ENCODE assay signal across 10 cellular contexts in the genomic region with DNA sequence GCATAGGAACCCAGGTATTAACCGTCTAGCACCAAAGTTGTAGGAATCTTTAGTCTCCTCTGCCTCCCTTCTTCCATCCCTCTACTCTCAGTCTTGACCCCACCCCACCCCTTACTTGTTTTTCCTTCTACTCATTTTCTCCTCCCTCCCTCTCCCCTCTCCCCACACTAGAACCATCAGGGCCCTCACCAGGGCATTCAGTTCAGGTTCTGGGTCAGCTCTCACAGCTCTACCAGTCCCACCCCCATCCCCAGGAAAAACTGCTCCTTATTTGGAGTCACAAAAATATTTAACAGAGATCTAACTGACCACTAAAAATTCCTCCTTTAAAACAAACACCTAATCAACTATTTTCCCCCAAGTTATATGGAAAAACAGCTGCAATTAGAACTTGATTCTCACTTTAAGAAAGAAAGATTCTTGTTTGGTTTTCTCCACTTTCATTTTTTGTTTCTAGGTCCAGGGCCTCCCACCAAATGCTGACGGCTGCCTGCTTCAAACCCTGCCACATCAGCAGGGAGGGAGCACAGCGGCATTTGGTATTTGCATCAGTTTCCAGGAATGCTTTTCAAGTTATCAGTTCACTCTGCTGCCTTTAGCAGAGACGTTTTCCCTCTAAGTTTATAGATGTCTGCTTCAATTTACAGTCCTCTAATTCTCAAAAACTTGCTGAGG. TPM values are rescaled to one million over a fixed set of nuclear protein-coding genes. Genes with fewer than 3 reads are reported as not detected.
A peak's percentile ranks its signal among the peaks of the same experiment; 100 is the strongest.
DNase-seq lines count a peak whose midpoint lies in the region; ATAC-seq, FAIRE-seq and TF ChIP-seq lines count a peak whose summit lies in the region.
"Had no signal": no experiment of that assay in that cellular context is flagged by ENCODE, and none has a peak within 500 bp of the region (broad histone marks: within the 10 kb centered on the region; RNA-seq: fewer than 3 reads in every experiment).

No MANE protein-coding gene starts in this region.

- no peak overlapping the region for H3K4me3 Mint-ChIP-seq in activated CD8-positive, alpha-beta T cell treated with anti-CD3 and anti-CD28 coated beads for 36 hours

- peak overlapping the region; percentile 45; the same call in 1 of the 2 replicates for H3K9ac ChIP-seq in iPS-20b (ENCODE audit: low read depth, low read length)

- no peaks in the 10 kb centered on the region for H3K9me3 Mint-ChIP-seq in activated CD8-positive, alpha-beta T cell treated with anti-CD3 and anti-CD28 coated beads for 36 hours

- TF ChIP-seq EP300 in suprapubic skin (IDR thresholded peaks at IDR 0.05) = no peak

- H3K4me1 Mint-ChIP-seq in activated CD8-positive, alpha-beta T cell treated with anti-CD3 and anti-CD28 coated beads for 36 hours (ENCODE audit: low read depth) = peaks cover 26% of the 10 kb centered on the region

- 34% methylated on average over 4 of the region's 4 CpGs for WGBS in suprapubic skin

- no peaks in the 10 kb centered on the region for H3K36me3 Mint-ChIP-seq in activated CD8-positive, alpha-beta T cell treated with anti-CD3 and anti-CD28 coated beads for 36 hours (ENCODE audit: low read depth)

- TF ChIP-seq POLR2A in H54 (IDR thresholded peaks at IDR 0.05; ENCODE audit: low read depth, low read length) (0 out of 2 replicates have a peak, but pooled peaks have one; percentile 9), suprapubic skin (IDR thresholded peaks at IDR 0.05) (no peak)

- CTCF ChIA-PET in activated CD8-positive, alpha-beta T cell treated with anti-CD3 and anti-CD28 coated beads for 36 hours (lab: Charles Lee) = no interaction called here

- H3K27me3 Mint-ChIP-seq in activated CD8-positive, alpha-beta T cell treated with anti-CD3 and anti-CD28 coated beads for 36 hours = peaks cover 18% of the 10 kb centered on the region

- no peak for FAIRE-seq in H54 (lab: Jason Lieb, UNC)

- H3K9me3 ChIP-seq in iPS-20b (ENCODE audit: insufficient read depth, low read depth, low read length) (no peaks in the 10 kb centered on the region), suprapubic skin (no peaks in the 10 kb centered on the region)

- H3K27ac ChIP-seq in iPS-20b (ENCODE audit: low read length) (peak overlapping the region; percentile 46), suprapubic skin (peak overlapping the region; percentile 59)

- H3K36me3 ChIP-seq in iPS-20b (ENCODE audit: insufficient read depth, low read depth, low read length) = no peaks in the 10 kb centered on the region
- H3K36me3 ChIP-seq in suprapubic skin = no peaks in the 10 kb centered on the region

- no peak for TF ChIP-seq CTCF in activated CD8-positive, alpha-beta T cell treated with anti-CD3 and anti-CD28 coated beads for 36 hours (IDR thresholded peaks at IDR 0.05)
- no peak for TF ChIP-seq CTCF in suprapubic skin (IDR thresholded peaks at IDR 0.05)

- intact Hi-C loops in activated CD8-positive, alpha-beta T cell treated with anti-CD3 and anti-CD28 coated beads for 36 hours (cut with micrococcal nuclease) = loop anchor here (10.0 kb wide), 4 partner anchors 307 to 1147 kb away; a partner anchor contains a TSS

- DNase-seq in H54 (ENCODE audit: insufficient read length, low spot score) (no peak), suprapubic skin (ENCODE audit: low spot score in 2 of 2) (no peak), SIG-M5 treated with dmso at 0.1 percent for 504 hours (lab: John Stamatoyannopoulos, UW; ENCODE audit: unreplicated experiment) (no peak), NCI-H2171 (lab: John Stamatoyannopoulos, UW) (no peak), NOMO-1 treated with DMSO at 0.1 percent for 48 hours (lab: John Stamatoyannopoulos, UW; ENCODE audit: unreplicated experiment) (no peak)
- peak; percentile 37 for DNase-seq in activated CD8-positive, alpha-beta T cell treated with anti-CD3 and anti-CD28 coated beads for 36 hours
- DNase-seq in effector CD4-positive, alpha-beta T cell = no peak
- DNase-seq: RPMI8226 had no signal

- ATAC-seq in activated CD8-positive, alpha-beta T cell treated with anti-CD3 and anti-CD28 coated beads for 36 hours = peak; percentile 45
- ATAC-seq: HCT116 had no signal

- peak overlapping the region; percentile 14; the same call in 1 of the 2 replicates for H3K4me3 ChIP-seq in iPS-20b (ENCODE audit: low read length)
- no peak overlapping the region for H3K4me3 ChIP-seq in suprapubic skin

- POLR2A ChIA-PET in activated CD8-positive, alpha-beta T cell treated with anti-CD3 and anti-CD28 coated beads for 36 hours (lab: Charles Lee) = no interaction called here

- H3K4me1 ChIP-seq in iPS-20b (ENCODE audit: insufficient read depth, low read length) (peaks cover 22% of the 10 kb centered on the region), suprapubic skin (peaks cover 16% of the 10 kb centered on the region)

- H3K27me3 ChIP-seq in iPS-20b (ENCODE audit: insufficient read depth, low read length) (peaks cover 9% of the 10 kb centered on the region; the same call in 1 of the 2 replicates), suprapubic skin (peaks cover 5% of the 10 kb centered on the region)

- peak overlapping the region; percentile 76 for H3K27ac Mint-ChIP-seq in activated CD8-positive, alpha-beta T cell treated with anti-CD3 and anti-CD28 coated beads for 36 hours

RNA-seq across cellular contexts. Expression of a gene that starts 2.8 kb away (rescaled TPM):
- under 1 TPM; 0.47 to 0.56 TPM for total RNA-seq in activated CD8-positive, alpha-beta T cell treated with anti-CD3 and anti-CD28 coated beads for 36 hours
- 100 to 1,000 TPM in 1 of 4 donors, 10 to 100 TPM in 3; 29.9 to 124 (median 61.3) TPM for total RNA-seq in suprapubic skin

Comparison
In these comparisons a context has a peak if more than half of its experiments do, and no peak if none do; other contexts are left out.
1. RNA of a gene that starts 2.8 kb away (total RNA-seq): 29.9 to 124 TPM in suprapubic skin; 0.47 to 0.56 TPM in activated CD8-positive, alpha-beta T cell treated with anti-CD3 and anti-CD28 coated beads for 36 hours; every median in the first group is over 10 times any median in the second.